In genomic region chr18:53644799-53645471, GRCh38 we compare ENCODE assay signal across 18 cellular contexts.
DNase-seq lines count a peak whose midpoint lies in the region; ATAC-seq and TF ChIP-seq lines count a peak whose summit lies in the region.
"Had no signal": no experiment of that assay in that cellular context is flagged by ENCODE, and none has a peak within 500 bp of the region (broad histone marks: within the 10 kb centered on the region; RNA-seq: fewer than 3 reads in every experiment).

No MANE protein-coding gene starts in this region.

- H3K4me3 ChIP-seq in right atrium auricular region: no peak overlapping the region
- no peak overlapping the region for H3K4me3 ChIP-seq in adipocyte (ENCODE audit: low read length)
- no peak overlapping the region for H3K4me3 ChIP-seq in effector memory CD4-positive, alpha-beta T cell (ENCODE audit: insufficient read depth, low read depth, low read length, poor library complexity, severe bottlenecking)
- H3K4me3 ChIP-seq: GM23248, HAP-1 had no signal

- no peak for TF ChIP-seq CTCF in right atrium auricular region (IDR thresholded peaks at IDR 0.05)

- no peaks in the 10 kb centered on the region for H3K9me3 ChIP-seq in right atrium auricular region
- H3K9me3 ChIP-seq in adipocyte (ENCODE audit: control insufficient read depth, low read length): no peaks in the 10 kb centered on the region
- no peaks in the 10 kb centered on the region for H3K9me3 ChIP-seq in effector memory CD4-positive, alpha-beta T cell (ENCODE audit: control insufficient read depth, low read length)
- H3K9me3 ChIP-seq: BE2C, HAP-1 had no signal

- peak; percentile 42 for ATAC-seq in Right ventricle myocardium inferior
- peak; percentile 36 for ATAC-seq in sciatic nerve
- ATAC-seq: HepG2 had no signal

- H3K27me3 ChIP-seq in right atrium auricular region (no peaks in the 10 kb centered on the region), adipocyte (replicated peaks; ENCODE audit: control insufficient read depth, insufficient read depth, low read length) (no peaks in the 10 kb centered on the region)
- H3K27me3 ChIP-seq in effector memory CD4-positive, alpha-beta T cell (replicated peaks; ENCODE audit: control insufficient read depth, insufficient read depth, low read length, poor library complexity, severe bottlenecking): no peaks in the 10 kb centered on the region
- H3K27me3 ChIP-seq: BE2C had no signal

- no peaks in the 10 kb centered on the region for H3K4me1 ChIP-seq in right atrium auricular region
- no peaks in the 10 kb centered on the region for H3K4me1 ChIP-seq in adipocyte (ENCODE audit: control insufficient read depth, insufficient read depth, low read length)
- no peaks in the 10 kb centered on the region for H3K4me1 ChIP-seq in effector memory CD4-positive, alpha-beta T cell (ENCODE audit: control insufficient read depth, insufficient read depth, low read length, poor library complexity, severe bottlenecking)
- H3K4me1 ChIP-seq: BE2C, HAP-1 had no signal

- H3K36me3 ChIP-seq in right atrium auricular region (no peaks in the 10 kb centered on the region), adipocyte (ENCODE audit: control insufficient read depth, insufficient read depth, low read length, severe bottlenecking) (no peaks in the 10 kb centered on the region)
- no peaks in the 10 kb centered on the region for H3K36me3 ChIP-seq in effector memory CD4-positive, alpha-beta T cell (ENCODE audit: control insufficient read depth, insufficient read depth, low read length)
- H3K36me3 ChIP-seq: BE2C, HAP-1 had no signal

- no peak for DNase-seq in Right ventricle myocardium inferior (ENCODE audit: missing footprints)
- no peak for DNase-seq in right atrium auricular region (ENCODE audit: low spot score)
- peak; percentile 79 for DNase-seq in NCI-H446 treated with DMSO at 0.1 percent for 48 hours (lab: John Stamatoyannopoulos, UW)
- peak; percentile 40 for DNase-seq in adipocyte (ENCODE audit: low read depth)
- no peak for DNase-seq in sciatic nerve (ENCODE audit: low spot score)
- no peak for DNase-seq in RKO (ENCODE audit: low spot score)
- DNase-seq in effector memory CD4-positive, alpha-beta T cell: no peak
- DNase-seq: ACHN; BE2C; CD4-positive, CD25-positive, alpha-beta regulatory T cell; CD8-positive, alpha-beta memory T cell; COR-L47; DMS153; DMS79; GDM1; GM23248 had no signal

- intact Hi-C loops in Right ventricle myocardium inferior (cut with DNase I): no loop called here
- intact Hi-C loops in sciatic nerve (cut with DNase I): no loop called here

- no peak overlapping the region for H3K27ac ChIP-seq in right atrium auricular region
- no peak overlapping the region for H3K27ac ChIP-seq in effector memory CD4-positive, alpha-beta T cell (ENCODE audit: insufficient read depth, low read length, poor library complexity, severe bottlenecking)
- H3K27ac ChIP-seq: GM23248 had no signal

- H3K9ac ChIP-seq in adipocyte (ENCODE audit: low read length): no peak overlapping the region
- H3K9ac ChIP-seq: GM23248 had no signal

Comparison
In these comparisons a context has a peak if more than half of its experiments do, and no peak if none do; other contexts are left out.
1. DNase-seq: peak in NCI-H446 treated with DMSO at 0.1 percent for 48 hours (single experiment) and adipocyte (single experiment); none in Right ventricle myocardium inferior (single experiment), right atrium auricular region (single experiment), sciatic nerve (single experiment), RKO (single experiment) and effector memory CD4-positive, alpha-beta T cell (0 of 3).